8 cellular contexts compared by ENCODE assay signal in genomic region chr1:228374711-228375577, GRCh38. TPM values are rescaled to one million over a fixed set of nuclear protein-coding genes. Genes with fewer than 3 reads are reported as not detected.
DNase-seq lines count a peak whose midpoint lies in the region; ATAC-seq and TF ChIP-seq lines count a peak whose summit lies in the region.
"Had no signal": no experiment of that assay in that cellular context is flagged by ENCODE, and none has a peak within 500 bp of the region (broad histone marks: within the 10 kb centered on the region; RNA-seq: fewer than 3 reads in every experiment).

No MANE protein-coding gene starts in this region.

- H3K27ac Mint-ChIP-seq in GM23338: no peak overlapping the region

- peaks cover 6% of the 10 kb centered on the region; the same call in 1 of the 3 replicates for H3K4me1 Mint-ChIP-seq in GM23338

- no peaks in the 10 kb centered on the region for H4K20me1 ChIP-seq in GM23338 (replicated peaks; ENCODE audit: insufficient read depth)

- H3K4me2 ChIP-seq in GM23338: no peak overlapping the region

- no peak for TF ChIP-seq CTCF in transverse colon (IDR thresholded peaks at IDR 0.05)
- no peak for TF ChIP-seq CTCF in GM23338 (conservative IDR thresholded peaks at IDR 0.05; ENCODE audit: low read depth in 2 of 2)

- intact Hi-C loops in transverse colon (cut with DNase I; ENCODE audit: low total_unique reads): no loop called here

- no peaks in the 10 kb centered on the region for H3F3A ChIP-seq in GM23338 (replicated peaks; ENCODE audit: low read depth)

- H3K27ac ChIP-seq in esophagus (ENCODE audit: low read depth in 2 of 2, low read length in 1 of 2) (peak overlapping the region; percentile 16 to 72), transverse colon (peak overlapping the region in 3 of 4 donors; percentile 43 to 66 (median 53)), GM23338 (ENCODE audit: low read depth) (no peak overlapping the region)

- H3K36me3 ChIP-seq in esophagus (ENCODE audit: control insufficient read depth in 2 of 2, insufficient read depth in 2 of 2, low read length in 1 of 2): no peaks in the 10 kb centered on the region
- H3K36me3 ChIP-seq in transverse colon: no peaks in the 10 kb centered on the region
- no peaks in the 10 kb centered on the region for H3K36me3 ChIP-seq in GM23338 (ENCODE audit: insufficient read depth)

- peaks cover 18% of the 10 kb centered on the region for H3K27me3 Mint-ChIP-seq in GM23338 (ENCODE audit: insufficient read depth, low read depth, poor library complexity)

- 58 to 61% methylated on average over 25 of the region's 25 CpGs for WGBS in esophagus, 2 donors
- 65% methylated on average over 12 of the region's 25 CpGs; no CpG with 5 or more reads in 1 of the 2 donors for WGBS in transverse colon (ENCODE audit: low coverage in 1 of 2), 2 donors

- no peaks in the 10 kb centered on the region for H3K9me3 Mint-ChIP-seq in GM23338

- peaks cover 0 to 3% of the 10 kb centered on the region in 2 donors for H3K9me3 ChIP-seq in esophagus (ENCODE audit: control insufficient read depth in 2 of 2, insufficient read depth in 1 of 2, low read depth in 1 of 2, low read length in 1 of 2)
- no peaks in the 10 kb centered on the region for H3K9me3 ChIP-seq in transverse colon

- in situ Hi-C loops in transverse colon (cut with MboI; ENCODE audit: low pct_ligation_motif_present in 1 of 4, low pct_unique_long_range_greater_than_20kb in 1 of 4, low sequenced_read_pairs in 3 of 4): no loop called here

- no peaks in the 10 kb centered on the region for H3K27me3 ChIP-seq in esophagus (ENCODE audit: control insufficient read depth in 1 of 2, insufficient read depth in 2 of 2, low read length in 2 of 2)
- peaks cover 36% of the 10 kb centered on the region for H3K27me3 ChIP-seq in transverse colon
- peaks cover 19% of the 10 kb centered on the region for H3K27me3 ChIP-seq in GM23338 (ENCODE audit: insufficient read depth)

- H3K79me2 ChIP-seq in GM23338 (replicated peaks; ENCODE audit: insufficient read depth): no peaks in the 10 kb centered on the region

- no peaks in the 10 kb centered on the region for H3K9me2 ChIP-seq in GM23338 (ENCODE audit: insufficient read depth)

- H2AFZ ChIP-seq in GM23338: no peak overlapping the region

- H3K4me3 Mint-ChIP-seq in GM23338: no peak overlapping the region

- peaks cover 3% of the 10 kb centered on the region; the same call in 1 of the 3 replicates for H3K36me3 Mint-ChIP-seq in GM23338 (ENCODE audit: low read depth)

- no peak for TF ChIP-seq POLR2A in transverse colon (IDR thresholded peaks at IDR 0.05)

- H3K4me1 ChIP-seq in esophagus (ENCODE audit: control insufficient read depth in 2 of 2, insufficient read depth in 2 of 2, low read length in 1 of 2): peaks cover 4 to 17% of the 10 kb centered on the region in 2 donors
- H3K4me1 ChIP-seq in transverse colon: peaks cover 5 to 26% (median 20%) of the 10 kb centered on the region in 4 donors
- peaks cover 6% of the 10 kb centered on the region; the same call in 1 of the 2 replicates for H3K4me1 ChIP-seq in GM23338 (ENCODE audit: insufficient read depth)

- H3K4me3 ChIP-seq in esophagus (ENCODE audit: low read depth in 1 of 2, low read length in 2 of 2) (no peak overlapping the region), transverse colon (no peak overlapping the region), GM23338 (no peak overlapping the region)

- ATAC-seq in HG03097 (IDR thresholded peaks at IDR 0.05; ENCODE audit: low FRiP score, unreplicated experiment) (no peak), GM23338 (no peak), GM21515 (IDR thresholded peaks at IDR 0.05; ENCODE audit: unreplicated experiment) (no peak)

- TF ChIP-seq EP300 in transverse colon (IDR thresholded peaks at IDR 0.05; ENCODE audit: low read depth): no peak

- peak; percentile 50 for DNase-seq in NCI-H2196 (lab: John Stamatoyannopoulos, UW; ENCODE audit: unreplicated experiment)
- peak; percentile 75 for DNase-seq in medulla oblongata (ENCODE audit: extremely low spot score)
- peak; percentile 52 for DNase-seq in transverse colon
- DNase-seq in GM23338 (ENCODE audit: low spot score): no peak
- DNase-seq: T-helper 1 cell had no signal

TF ChIP-seq in GM23338, 12 proteins besides CTCF, POLR2A, EP300 and RAD21:
- TF ChIP-seq ZNF114 (CRISPR knock-in tag; IDR thresholded peaks at IDR 0.05) (no peak), CREB1 (CRISPR knock-in tag; IDR thresholded peaks at IDR 0.05; ENCODE audit: low read depth) (no peak)

RNA-seq across cellular contexts. Expression of gene TRIM11, which starts 31.7 kb away (rescaled TPM):
- polyA plus RNA-seq in esophagus: 10 to 100 TPM; 13.7 to 15.7 TPM
- total RNA-seq in transverse colon: 100 to 1,000 TPM in 1 of 4 donors, 10 to 100 TPM in 3; 27.2 to 125 (median 48.6) TPM
- 37.2 and 41.2 TPM in 2 replicates for total RNA-seq in GM23338 (2014; rRNA removed; shearing (Covaris generic))
- 16.2 and 17.5 TPM in 2 replicates for polyA plus RNA-seq in GM23338 (2016; fragmentation: Nextera tagmentation; extraction: Ambion mirVana)

RNA-seq across cellular contexts. Expression of gene TRIM17, which starts 41.7 kb away (rescaled TPM):
- polyA plus RNA-seq in esophagus (1 to 10 TPM; 1.1 to 1.8 TPM), GM23338 (2016; fragmentation: Nextera tagmentation; extraction: Ambion mirVana) (0.86 and 1.4 TPM in 2 replicates)
- total RNA-seq in transverse colon: not detected
- total RNA-seq in GM23338 (2014; rRNA removed; shearing (Covaris generic)): 1.1 and 1.4 TPM in 2 replicates
